1 cellular context compared by ENCODE assay signal in genomic region chr7:96558039-96558438, GRCh38.
A peak's percentile ranks its signal among the peaks of the same experiment; 100 is the strongest.
TF ChIP-seq lines count a peak whose summit lies in the region.

No MANE protein-coding gene starts in this region.

TF ChIP-seq in K562, 482 proteins besides CTCF, POLR2A, EP300 and RAD21 (continued from another document):
- TF ChIP-seq TFAP4 (CRISPR knock-in tag; IDR thresholded peaks at IDR 0.05; ENCODE audit: borderline replicate concordance) (peak; percentile 33; the same call in 1 of the 2 replicates), MGA (IDR thresholded peaks at IDR 0.05) (peak; percentile 61; the same call in 1 of the 2 replicates)
TF ChIP-seq in K562: peak in this region for 7; not testable (repeated sequence) for 475.
